In genomic region chr19:39671739-39672363, GRCh38 we compare ENCODE assay signal across 8 cellular contexts. TPM values are rescaled to one million over a fixed set of nuclear protein-coding genes. Genes with fewer than 3 reads are reported as not detected.
A peak's percentile ranks its signal among the peaks of the same experiment; 100 is the strongest.
DNase-seq lines count a peak whose midpoint lies in the region; ATAC-seq and TF ChIP-seq lines count a peak whose summit lies in the region.

No MANE protein-coding gene starts in this region.

- peaks cover 0 to 8% (median 0%) of the 10 kb centered on the region in 9 donors for H3K27me3 ChIP-seq in heart left ventricle
- H3K27me3 ChIP-seq in right lobe of liver, result no peaks in the 10 kb centered on the region
- no peaks in the 10 kb centered on the region for H3K27me3 ChIP-seq in upper lobe of left lung

- no peak overlapping the region for H3K4me3 Mint-ChIP-seq in central memory CD8-positive, alpha-beta T cell

- H3K27ac ChIP-seq in heart left ventricle (no peak overlapping the region), right lobe of liver (no peak overlapping the region), upper lobe of left lung (no peak overlapping the region)

- H3K36me3 ChIP-seq in heart left ventricle (no peaks in the 10 kb centered on the region), right lobe of liver (no peaks in the 10 kb centered on the region), upper lobe of left lung (no peaks in the 10 kb centered on the region)

- no peak overlapping the region for H3K4me3 ChIP-seq in heart left ventricle
- no peak overlapping the region for H3K4me3 ChIP-seq in right lobe of liver
- no peak overlapping the region for H3K4me3 ChIP-seq in upper lobe of left lung

- peak; percentile 21 to 58 (median 46) for TF ChIP-seq CTCF in heart left ventricle (IDR thresholded peaks at IDR 0.05)
- peak; percentile 59 to 81 (median 68) for TF ChIP-seq CTCF in right lobe of liver (IDR thresholded peaks at IDR 0.05)
- TF ChIP-seq CTCF in upper lobe of left lung (IDR thresholded peaks at IDR 0.05), result peak in 5 of 6 experiments; percentile 42 to 74 (median 65)

- DNase-seq in heart left ventricle (no peak), cardiac septum (ENCODE audit: low spot score) (no peak), NCI-H128 (lab: John Stamatoyannopoulos, UW; ENCODE audit: unreplicated experiment) (peak; percentile 29), SW480 (ENCODE audit: low spot score) (peak; percentile 76), right lobe of liver (no peak), upper lobe of left lung (no peak), H4 (ENCODE audit: low spot score) (no peak)
- peak in 1 of 2 donors; percentile 31 for DNase-seq in central memory CD8-positive, alpha-beta T cell (ENCODE audit: low spot score in 2 of 2)

- intact Hi-C loops in heart left ventricle (cut with DNase I) (loop anchor here (2.0 to 5.0 kb wide), 6 partner anchors 115 to 550 kb away; no protein-coding TSS in a partner anchor), cardiac septum (cut with DNase I) (loop anchor here (5.0 kb wide), 1 partner anchor 120 kb away; no protein-coding TSS in a partner anchor), right lobe of liver (cut with DNase I) (loop anchor here in 1 of 2 donors (10.0 kb wide), 1 partner anchor 117 kb away; no protein-coding TSS in a partner anchor)

- peaks cover 8% of the 10 kb centered on the region for H3K4me1 Mint-ChIP-seq in central memory CD8-positive, alpha-beta T cell

- no peak for TF ChIP-seq POLR2A in heart left ventricle (IDR thresholded peaks at IDR 0.05)
- TF ChIP-seq POLR2A in right lobe of liver (IDR thresholded peaks at IDR 0.05), result no peak
- no peak for TF ChIP-seq POLR2A in upper lobe of left lung (IDR thresholded peaks at IDR 0.05)

- H3K4me1 ChIP-seq in heart left ventricle, result no peaks in the 10 kb centered on the region
- H3K4me1 ChIP-seq in right lobe of liver, result no peaks in the 10 kb centered on the region
- no peaks in the 10 kb centered on the region for H3K4me1 ChIP-seq in upper lobe of left lung

- H3K9me3 ChIP-seq in heart left ventricle (no peaks in the 10 kb centered on the region), right lobe of liver (no peaks in the 10 kb centered on the region), upper lobe of left lung (no peaks in the 10 kb centered on the region)

- peaks cover 29% of the 10 kb centered on the region for H3K27me3 Mint-ChIP-seq in central memory CD8-positive, alpha-beta T cell

- H3K9me3 Mint-ChIP-seq in central memory CD8-positive, alpha-beta T cell, result no peaks in the 10 kb centered on the region

- peak in 3 of 4 donors; percentile 57 to 62 (median 61) for ATAC-seq in heart left ventricle
- ATAC-seq in central memory CD8-positive, alpha-beta T cell (replicated peaks; ENCODE audit: extremely low read depth, poor library complexity, severe bottlenecking), result peak; percentile 46
- peak; percentile 75 to 88 (median 80) for ATAC-seq in right lobe of liver
- ATAC-seq in upper lobe of left lung (ENCODE audit: low FRiP score in 2 of 2), result no peak

- H3K27ac Mint-ChIP-seq in central memory CD8-positive, alpha-beta T cell (ENCODE audit: low read depth), result no peak overlapping the region

- no peak for TF ChIP-seq EP300 in upper lobe of left lung (IDR thresholded peaks at IDR 0.05)

- H3K36me3 Mint-ChIP-seq in central memory CD8-positive, alpha-beta T cell (ENCODE audit: insufficient read depth), result no peaks in the 10 kb centered on the region

- WGBS in heart left ventricle, 4 donors, result 7 to 12% (median 10%) methylated on average over 9 of the region's 9 CpGs
- WGBS in right lobe of liver (ENCODE audit: insufficient coverage, low coverage, low lambda C conversion rate, missing lambda C conversion rate), result 5% methylated on average over 9 of the region's 9 CpGs
- WGBS in upper lobe of left lung, 2 donors, result 12 to 16% methylated on average over 9 of the region's 9 CpGs

RNA-seq across cellular contexts. Expression of gene LGALS16, which starts 16.1 kb away (rescaled TPM):
- total RNA-seq in heart left ventricle (not detected), cardiac septum (not detected), right lobe of liver (not detected), upper lobe of left lung (not detected)
- not detected for polyA plus RNA-seq in heart left ventricle
- not detected in 2 replicates for total RNA-seq in H4 (2014; rRNA removed; shearing (Covaris generic))

RNA-seq across cellular contexts. Expression of gene LGALS14, which starts 32.4 kb away (rescaled TPM):
- total RNA-seq in heart left ventricle (not detected), cardiac septum (not detected), right lobe of liver (not detected), upper lobe of left lung (not detected)
- polyA plus RNA-seq in heart left ventricle, result not detected
- not detected in 2 replicates for total RNA-seq in H4 (2014; rRNA removed; shearing (Covaris generic))

Comparison
In these comparisons a context has a peak if more than half of its experiments do, and no peak if none do; other contexts are left out.
1. ATAC-seq: peak in heart left ventricle (3 of 4), central memory CD8-positive, alpha-beta T cell (single experiment) and right lobe of liver (4 of 4); none in upper lobe of left lung (0 of 2).
2. DNase-seq: peak in NCI-H128 (single experiment) and SW480 (single experiment); none in heart left ventricle (0 of 5), cardiac septum (single experiment), right lobe of liver (0 of 3), upper lobe of left lung (0 of 2) and H4 (single experiment).
3. Peak in every context shown above with its lines, with median percentiles within 50 percentile points of each other: CTCF ChIP-seq.